1 cellular context compared by ENCODE assay signal in genomic region chr4:152616804-152617203, GRCh38.
TF ChIP-seq lines count a peak whose summit lies in the region.

No MANE protein-coding gene starts in this region.

TF ChIP-seq in GM23338, 12 proteins besides CTCF, POLR2A, EP300 and RAD21 (continued from another document):
- no peak for TF ChIP-seq ETS1 (IDR thresholded peaks at IDR 0.05)
- no peak for TF ChIP-seq ZNF331 (CRISPR knock-in tag; IDR thresholded peaks at IDR 0.05; ENCODE audit: low read depth)
- no peak for TF ChIP-seq STAT1 (IDR thresholded peaks at IDR 0.05; ENCODE audit: unreplicated experiment)
- TF ChIP-seq CREB1 (CRISPR knock-in tag; IDR thresholded peaks at IDR 0.05; ENCODE audit: low read depth) = no peak
- TF ChIP-seq NANOG (IDR thresholded peaks at IDR 0.05; ENCODE audit: borderline replicate concordance) = no peak
- TF ChIP-seq POLR2AphosphoS5 (IDR thresholded peaks at IDR 0.05; ENCODE audit: low read depth) = no peak
- no peak for TF ChIP-seq REST (IDR thresholded peaks at IDR 0.05; ENCODE audit: unreplicated experiment)
- TF ChIP-seq EZH2phosphoT487 (IDR thresholded peaks at IDR 0.05; ENCODE audit: unreplicated experiment) = no peak
